ENCODE assay signal across 1 cellular context in genomic region chr2:150620371-150620770, GRCh38.
TF ChIP-seq lines count a peak whose summit lies in the region.

No MANE protein-coding gene starts in this region.

TF ChIP-seq in SK-N-SH treated with all-trans-retinoic acid at 6 μM for 48 hours, 23 proteins besides CTCF, POLR2A, EP300 and RAD21 (continued from another document):
- TF ChIP-seq TSHZ2 (CRISPR knock-in tag; IDR thresholded peaks at IDR 0.05) (no peak), BACH2 (CRISPR knock-in tag; IDR thresholded peaks at IDR 0.05; ENCODE audit: borderline replicate concordance) (no peak), CSRNP3 (CRISPR knock-in tag; IDR thresholded peaks at IDR 0.05) (no peak), ZFP30 (CRISPR knock-in tag; IDR thresholded peaks at IDR 0.05) (no peak), POU6F1 (CRISPR knock-in tag; IDR thresholded peaks at IDR 0.05; ENCODE audit: borderline replicate concordance, low read depth) (no peak), ZC3H10 (CRISPR knock-in tag; IDR thresholded peaks at IDR 0.05) (no peak), CSDC2 (CRISPR knock-in tag; IDR thresholded peaks at IDR 0.05) (no peak), ZNF8 (CRISPR knock-in tag; IDR thresholded peaks at IDR 0.05) (no peak), TOX (CRISPR knock-in tag; IDR thresholded peaks at IDR 0.05; ENCODE audit: borderline replicate concordance) (no peak), ARNTL (CRISPR knock-in tag; IDR thresholded peaks at IDR 0.05; ENCODE audit: borderline replicate concordance, low read depth) (no peak), ZNF70 (CRISPR knock-in tag; IDR thresholded peaks at IDR 0.05) (no peak), OSR1 (CRISPR knock-in tag; IDR thresholded peaks at IDR 0.05) (no peak), GLIS3 (CRISPR knock-in tag; IDR thresholded peaks at IDR 0.05) (no peak)
